Comparison of ENCODE assay signal across 15 cellular contexts in genomic region chr3:149333518-149333859, GRCh38. TPM values are rescaled to one million over a fixed set of nuclear protein-coding genes. Genes with fewer than 3 reads are reported as not detected.
A peak's percentile ranks its signal among the peaks of the same experiment; 100 is the strongest.
DNase-seq lines count a peak whose midpoint lies in the region; ATAC-seq and TF ChIP-seq lines count a peak whose summit lies in the region.
"Had no signal": no experiment of that assay in that cellular context is flagged by ENCODE, and none has a peak within 500 bp of the region (broad histone marks: within the 10 kb centered on the region; RNA-seq: fewer than 3 reads in every experiment).

TSS of gene TM4SF18 (minus strand) at chr3:149333636. CDS start at chr3:149333382, 254 bp downstream.

- peaks cover 0 to 5% of the 10 kb centered on the region in 2 donors for H3K4me1 ChIP-seq in lung (ENCODE audit: control insufficient read depth in 2 of 2, insufficient read depth in 2 of 2, low read length in 2 of 2)
- peaks cover 0 to 27% (median 0%) of the 10 kb centered on the region in 6 donors for H3K4me1 ChIP-seq in spleen

- WGBS in lung, 2 donors: 64 to 73% methylated on average over 5 of the region's 5 CpGs
- WGBS in spleen, 5 donors: 61 to 76% (median 69%) methylated on average over 5 of the region's 5 CpGs

- intact Hi-C loops in spleen (cut with DNase I; ENCODE audit: low total_unique reads): no loop called here

- DNase-seq in NCI-H460 (ENCODE audit: extremely low read depth, low read depth) (no peak), lung (ENCODE audit: low spot score) (no peak), spleen (no peak), GM03348 (ENCODE audit: low spot score) (no peak), COLO668 (lab: John Stamatoyannopoulos, UW; ENCODE audit: unreplicated experiment) (no peak), SKM-1 treated with dmso at 0.1 percent for 144 hours (lab: John Stamatoyannopoulos, UW; ENCODE audit: unreplicated experiment) (no peak), activated T-cell treated with anti-CD3 and anti-CD28 coated beads for 4 hours (no peak)
- DNase-seq: activated naive CD8-positive, alpha-beta T cell treated with anti-CD3 and anti-CD28 coated beads, Interleukin-2, amount 50 U/mL, for 24 hours; Calu3; islet precursor cell; NCI-H1048; NK-92 treated with Interleukin-12 subunit alpha and Interleukin-12 subunit beta, amount 100 ng/mL, for 24 hours had no signal

- H3K9me3 ChIP-seq in lung (ENCODE audit: control insufficient read depth in 2 of 2, insufficient read depth in 1 of 2, low read length in 1 of 2) (no peaks in the 10 kb centered on the region), spleen (no peaks in the 10 kb centered on the region)
- H3K9me3 ChIP-seq: prostate gland had no signal

- TF ChIP-seq CTCF in lung (IDR thresholded peaks at IDR 0.05; ENCODE audit: control extremely low read depth, extremely low read depth) (no peak), spleen (IDR thresholded peaks at IDR 0.05 in 8 of 11, conservative IDR thresholded peaks at IDR 0.05 in 3 of 11) (no peak)

- H3K4me3 ChIP-seq in lung: no peak within 1 kb of the TSS
- peak within 1 kb of the TSS; percentile 5 to 63 (median 30) for H3K4me3 ChIP-seq in spleen
- H3K4me3 ChIP-seq: prostate gland had no signal

- no peak for ATAC-seq in lung (ENCODE audit: insufficient read depth, low FRiP score)
- ATAC-seq: activated naive CD8-positive, alpha-beta T cell treated with anti-CD3 and anti-CD28 coated beads, Interleukin-2, amount 50 U/mL, for 24 hours had no signal

- no peaks in the 10 kb centered on the region for H3K27me3 ChIP-seq in lung (ENCODE audit: control insufficient read depth, insufficient read depth)
- H3K27me3 ChIP-seq in spleen (replicated peaks in 1 of 7): no peaks in the 10 kb centered on the region

- peak in 1 of 3 donors; percentile 43 for TF ChIP-seq POLR2A in spleen (IDR thresholded peaks at IDR 0.05)

- in situ Hi-C loops in endometrial microvascular endothelial cells (cut with HindIII; ENCODE audit: inconsistent ontology term, low pct_unique_long_range_greater_than_20kb, low sequenced_read_pairs): no loop called here

- H3K36me3 ChIP-seq in lung (ENCODE audit: control insufficient read depth in 2 of 2, insufficient read depth in 2 of 2, low read length in 2 of 2) (no peaks in the 10 kb centered on the region), spleen (no peaks in the 10 kb centered on the region)
- H3K36me3 ChIP-seq: prostate gland had no signal

- H3K27ac ChIP-seq in lung (ENCODE audit: low read depth in 1 of 2, low read length in 1 of 2) (peak within 1 kb of the TSS; percentile 40 to 77), spleen (peak within 1 kb of the TSS; percentile 39 to 86 (median 66))
- H3K27ac ChIP-seq: prostate gland had no signal

RNA-seq across cellular contexts. Expression of gene TM4SF18, which starts in this region (rescaled TPM):
- 12.5 and 14.4 TPM in 2 replicates for total RNA-seq in NCI-H460 (2014; rRNA removed; shearing (Covaris generic))
- polyA plus RNA-seq in NCI-H460 (2014; cell fraction: nucleus; rRNA removed): 13.2 and 19.0 TPM in 2 replicates
- total RNA-seq in endometrial microvascular endothelial cells (ENCODE audit: inconsistent ontology term) (119 TPM), lung (10 to 100 TPM in 1 of 2 donors, 1 to 10 TPM in 1; 4.4 to 28.5 TPM), spleen (10 to 100 TPM; 14.9 to 97.4 (median 59.7) TPM)
- polyA plus RNA-seq in lung (1 to 10 TPM; 2.1 to 3.8 TPM), spleen (10 to 100 TPM in 1 of 3 donors, 1 to 10 TPM in 2; 6.6 to 23.1 (median 6.9) TPM)
- total RNA-seq: T-helper 1 cell treated with Interleukin-12 subunit alpha and Interleukin-12 subunit beta and Interleukin-4 antibody, amounts not matched to agents 30 ng/mL and 1 ng/mL, for 36 hours had no signal
